8 cellular contexts compared by ENCODE assay signal in the genomic region with DNA sequence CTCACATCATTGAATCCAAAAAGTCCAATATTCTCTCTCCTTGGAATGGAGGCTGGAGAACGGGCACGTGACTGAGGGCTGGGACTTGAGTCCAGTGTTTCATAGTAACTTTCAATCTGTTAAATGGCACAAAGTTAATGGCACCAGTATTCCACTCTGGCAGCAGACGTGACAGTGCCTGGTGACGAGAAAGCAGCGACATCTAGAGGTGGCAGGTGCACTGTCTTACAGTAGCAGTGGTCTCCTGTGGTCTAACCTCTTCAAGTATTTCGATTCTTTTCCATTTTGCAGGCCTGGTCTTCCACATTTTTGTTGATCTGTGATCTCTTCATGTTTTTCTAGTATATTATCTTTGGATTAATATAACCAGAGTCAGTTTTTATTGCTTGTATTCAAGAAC.
DNase-seq lines count a peak whose midpoint lies in the region; ATAC-seq and TF ChIP-seq lines count a peak whose summit lies in the region.

No MANE protein-coding gene starts in this region.

- no peak for TF ChIP-seq POLR2A in tibial nerve (IDR thresholded peaks at IDR 0.05)

- no peaks in the 10 kb centered on the region for H3K36me3 ChIP-seq in tibial nerve
- no peaks in the 10 kb centered on the region for H3K36me3 ChIP-seq in effector memory CD4-positive, alpha-beta T cell (ENCODE audit: control insufficient read depth, insufficient read depth, low read length)

- ATAC-seq in GM21786 (IDR thresholded peaks at IDR 0.05; ENCODE audit: unreplicated experiment): peak; percentile 75

- DNase-seq in GM12865 (ENCODE audit: low read depth) (peak; percentile 77), NAMALWA (ENCODE audit: low spot score) (peak; percentile 44), fibroblast of pulmonary artery (ENCODE audit: low read depth) (peak; percentile 3), epidermal melanocyte (ENCODE audit: insufficient read length, low spot score) (no peak), tibial nerve (ENCODE audit: low spot score in 2 of 2) (no peak), occipital lobe (lab: John Stamatoyannopoulos, UW) (no peak)
- no peak for DNase-seq in effector memory CD4-positive, alpha-beta T cell

- 75 to 82% methylated on average over 6 of the region's 6 CpGs for WGBS in tibial nerve, 2 donors

- H3K27ac ChIP-seq in tibial nerve: no peak overlapping the region
- no peak overlapping the region for H3K27ac ChIP-seq in effector memory CD4-positive, alpha-beta T cell (ENCODE audit: insufficient read depth, low read length, poor library complexity, severe bottlenecking)

- H3K27me3 ChIP-seq in tibial nerve: no peaks in the 10 kb centered on the region
- H3K27me3 ChIP-seq in effector memory CD4-positive, alpha-beta T cell (replicated peaks; ENCODE audit: control insufficient read depth, insufficient read depth, low read length, poor library complexity, severe bottlenecking): no peaks in the 10 kb centered on the region

- TF ChIP-seq CTCF in GM12865 (IDR thresholded peaks at IDR 0.05; ENCODE audit: insufficient read depth, low read depth, low read length, missing control alignments) (peak; percentile 84), fibroblast of pulmonary artery (IDR thresholded peaks at IDR 0.05; ENCODE audit: low read length, missing control alignments) (peak; percentile 27), tibial nerve (IDR thresholded peaks at IDR 0.05) (no peak)

- H3K4me1 ChIP-seq in tibial nerve: no peaks in the 10 kb centered on the region
- H3K4me1 ChIP-seq in effector memory CD4-positive, alpha-beta T cell (ENCODE audit: control insufficient read depth, insufficient read depth, low read length, poor library complexity, severe bottlenecking): no peaks in the 10 kb centered on the region

- no peak for TF ChIP-seq EP300 in tibial nerve (IDR thresholded peaks at IDR 0.05)

- H3K4me3 ChIP-seq in GM12865 (ENCODE audit: low read depth, low read length) (no peak overlapping the region), fibroblast of pulmonary artery (replicated peaks; ENCODE audit: low read depth, low read length) (no peak overlapping the region), tibial nerve (no peak overlapping the region)
- H3K4me3 ChIP-seq in effector memory CD4-positive, alpha-beta T cell (ENCODE audit: insufficient read depth, low read depth, low read length, poor library complexity, severe bottlenecking): no peak overlapping the region

- H3K9me3 ChIP-seq in tibial nerve: no peaks in the 10 kb centered on the region
- no peaks in the 10 kb centered on the region for H3K9me3 ChIP-seq in effector memory CD4-positive, alpha-beta T cell (ENCODE audit: control insufficient read depth, low read length)

Comparison
In these comparisons a context has a peak if more than half of its experiments do, and no peak if none do; other contexts are left out.
1. DNase-seq: peak in GM12865 (single experiment), NAMALWA (single experiment) and fibroblast of pulmonary artery (single experiment); none in epidermal melanocyte (single experiment), tibial nerve (0 of 2), effector memory CD4-positive, alpha-beta T cell (0 of 3) and occipital lobe (single experiment).
2. CTCF ChIP-seq: peak in GM12865 (single experiment) and fibroblast of pulmonary artery (single experiment); none in tibial nerve (0 of 5).